9 cellular contexts compared by ENCODE assay signal in genomic region chr17:36934759-36935630, GRCh38. TPM values are rescaled to one million over a fixed set of nuclear protein-coding genes. Genes with fewer than 3 reads are reported as not detected.
DNase-seq lines count a peak whose midpoint lies in the region; ATAC-seq and TF ChIP-seq lines count a peak whose summit lies in the region.
"Had no signal": no experiment of that assay in that cellular context is flagged by ENCODE, and none has a peak within 500 bp of the region (broad histone marks: within the 10 kb centered on the region; RNA-seq: fewer than 3 reads in every experiment).

No MANE protein-coding gene starts in this region.

- peaks cover 40% of the 10 kb centered on the region for H3F3A ChIP-seq in neural progenitor cell (ENCODE audit: low read depth)

- H4K20me1 ChIP-seq in neural progenitor cell (ENCODE audit: low read depth), result peaks cover 93% of the 10 kb centered on the region

- no peaks in the 10 kb centered on the region for H3K9me3 Mint-ChIP-seq in neural progenitor cell

- ATAC-seq in GM21423 (IDR thresholded peaks at IDR 0.05; ENCODE audit: unreplicated experiment), result no peak

- DNase-seq in DMS79 treated with DMSO at 0.1 percent for 48 hours (lab: John Stamatoyannopoulos, UW) (peak; percentile 40), DMS79 (lab: John Stamatoyannopoulos, UW) (no peak), MG63 (no peak), neural progenitor cell (ENCODE audit: low spot score) (peak; percentile 85), amygdala (lab: John Stamatoyannopoulos, UW) (no peak)
- DNase-seq in stimulated activated naive CD4-positive, alpha-beta T cell treated with Interleukin-2 at 50 U/mL for 16 hours (lab: John Stamatoyannopoulos, UW), result no peak

- H3K27ac Mint-ChIP-seq in neural progenitor cell, result no peak overlapping the region

- H3K79me2 ChIP-seq in neural progenitor cell (ENCODE audit: low read depth), result no peaks in the 10 kb centered on the region

- no peak overlapping the region for H2AFZ ChIP-seq in neural progenitor cell (replicated peaks)

- peak overlapping the region; percentile 82 for H3K4me2 ChIP-seq in neural progenitor cell

- H3K4me1 Mint-ChIP-seq in neural progenitor cell, result peaks cover 50% of the 10 kb centered on the region

- TF ChIP-seq CTCF in neural progenitor cell (IDR thresholded peaks at IDR 0.05), result no peak

- H3K4me1 ChIP-seq in duodenal mucosa (ENCODE audit: control insufficient read depth in 1 of 2, insufficient read depth in 2 of 2, low read length in 2 of 2) (peaks cover 41 to 69% of the 10 kb centered on the region in 2 donors), neural progenitor cell (peaks cover 64% of the 10 kb centered on the region)

- H3K27me3 ChIP-seq in MG63 (peaks cover 98% of the 10 kb centered on the region), duodenal mucosa (ENCODE audit: control insufficient read depth in 1 of 2, insufficient read depth in 2 of 2, low read length in 2 of 2) (peaks cover 96 to 98% of the 10 kb centered on the region in 2 donors), neural progenitor cell (peaks cover 100% of the 10 kb centered on the region)

- H3K27ac ChIP-seq in duodenal mucosa (ENCODE audit: low read depth, low read length) (no peak overlapping the region), neural progenitor cell (no peak overlapping the region)
- H3K27ac ChIP-seq: skin epidermis had no signal

- H3K4me3 ChIP-seq in MG63, result 0 out of 2 replicates have a peak overlapping the region, but pooled peaks have one; percentile 6
- H3K4me3 ChIP-seq in duodenal mucosa (ENCODE audit: low read depth in 1 of 2, low read length in 2 of 2), result peak overlapping the region; percentile 35 to 45
- peak overlapping the region; percentile 43 for H3K4me3 ChIP-seq in neural progenitor cell
- H3K4me3 ChIP-seq: skin epidermis had no signal

- H3K9ac ChIP-seq in duodenal mucosa (ENCODE audit: low read depth in 1 of 2, low read length in 2 of 2) (no peak overlapping the region), neural progenitor cell (no peak overlapping the region)

- peaks cover 93% of the 10 kb centered on the region for H3K27me3 Mint-ChIP-seq in neural progenitor cell (ENCODE audit: insufficient read depth, low read depth)

- no peaks in the 10 kb centered on the region for H3K36me3 ChIP-seq in MG63
- no peaks in the 10 kb centered on the region for H3K36me3 ChIP-seq in duodenal mucosa (ENCODE audit: control insufficient read depth in 1 of 2, insufficient read depth in 2 of 2, low read length in 2 of 2)
- no peaks in the 10 kb centered on the region for H3K36me3 ChIP-seq in neural progenitor cell

- no peaks in the 10 kb centered on the region for H3K36me3 Mint-ChIP-seq in neural progenitor cell

- peak overlapping the region; percentile 79 for H3K4me3 Mint-ChIP-seq in neural progenitor cell

- no peaks in the 10 kb centered on the region for H3K9me3 ChIP-seq in MG63
- no peaks in the 10 kb centered on the region for H3K9me3 ChIP-seq in duodenal mucosa (ENCODE audit: control insufficient read depth in 1 of 2, low read length in 2 of 2)
- no peaks in the 10 kb centered on the region for H3K9me3 ChIP-seq in neural progenitor cell (ENCODE audit: low read depth)

RNA-seq across cellular contexts. Expression of gene LHX1, which starts 2.3 kb away (rescaled TPM):
- not detected in 2 replicates for total RNA-seq in MG63 (2014; rRNA removed; shearing (Covaris generic); ENCODE audit: low replicate concordance)
- not detected in 2 replicates for total RNA-seq in neural progenitor cell (ENCODE audit: low replicate concordance)

RNA-seq across cellular contexts. Expression of gene AATF, which starts 13.8 kb away (rescaled TPM):
- 68.3 and 127 TPM in 2 replicates for total RNA-seq in MG63 (2014; rRNA removed; shearing (Covaris generic); ENCODE audit: low replicate concordance)
- 28.9 and 32.1 TPM in 2 replicates for total RNA-seq in neural progenitor cell (ENCODE audit: low replicate concordance)

Comparison
In these comparisons a context has a peak if more than half of its experiments do, and no peak if none do; other contexts are left out.
1. DNase-seq: peak in DMS79 treated with DMSO at 0.1 percent for 48 hours (single experiment) and neural progenitor cell (single experiment); none in DMS79 (single experiment), MG63 (single experiment), amygdala (0 of 56) and stimulated activated naive CD4-positive, alpha-beta T cell treated with Interleukin-2 at 50 U/mL for 16 hours (single experiment).
2. Peak in every context shown above with its lines, with median percentiles within 50 percentile points of each other: H3K4me3 ChIP-seq.